Comparison of ENCODE assay signal across 13 cellular contexts in genomic region chr10:90859321-90859751, GRCh38. TPM values are rescaled to one million over a fixed set of nuclear protein-coding genes. Genes with fewer than 3 reads are reported as not detected.
A peak's percentile ranks its signal among the peaks of the same experiment; 100 is the strongest.
DNase-seq lines count a peak whose midpoint lies in the region; ATAC-seq and TF ChIP-seq lines count a peak whose summit lies in the region.
"Had no signal": no experiment of that assay in that cellular context is flagged by ENCODE, and none has a peak within 500 bp of the region (broad histone marks: within the 10 kb centered on the region; RNA-seq: fewer than 3 reads in every experiment).

No MANE protein-coding gene starts in this region.

- H3K27ac ChIP-seq in tibial nerve: no peak overlapping the region
- H3K27ac ChIP-seq: prostate gland had no signal

- H3K4me3 ChIP-seq in tibial nerve: no peak overlapping the region
- H3K4me3 ChIP-seq: prostate gland, transverse colon had no signal

- no peak for TF ChIP-seq EP300 in tibial nerve (IDR thresholded peaks at IDR 0.05)

- DNase-seq in A172 (ENCODE audit: low spot score) (peak; percentile 73), HS-5 (ENCODE audit: low read depth) (peak; percentile 89), fibroblast of the conjunctiva (ENCODE audit: low read depth) (peak; percentile 52), tibial nerve (ENCODE audit: low spot score in 2 of 2) (no peak), NCI-H2227 (lab: John Stamatoyannopoulos, UW; ENCODE audit: unreplicated experiment) (no peak)
- DNase-seq: activated CD4-positive, alpha-beta T cell treated with anti-CD3 and anti-CD28 coated beads for 4 hours; activated naive CD8-positive, alpha-beta T cell treated with anti-CD3 and anti-CD28 coated beads, Interleukin-2, amount 10 ng/mL, durations not matched to agents 7 days and 5 days; NCI-H1417 treated with DMSO at 0.1 percent for 48 hours; transverse colon had no signal

- no peak for TF ChIP-seq CTCF in tibial nerve (IDR thresholded peaks at IDR 0.05)

- H3K9me3 ChIP-seq in tibial nerve: no peaks in the 10 kb centered on the region
- H3K9me3 ChIP-seq: prostate gland, transverse colon had no signal

- H3K4me1 ChIP-seq in tibial nerve: peaks cover 0 to 22% (median 2%) of the 10 kb centered on the region in 4 donors
- H3K4me1 ChIP-seq: prostate gland had no signal

- 57 to 67% methylated on average over 5 of the region's 5 CpGs for WGBS in tibial nerve, 2 donors

- no peaks in the 10 kb centered on the region for H3K36me3 ChIP-seq in tibial nerve
- H3K36me3 ChIP-seq: prostate gland, transverse colon had no signal

- no peak for TF ChIP-seq POLR2A in tibial nerve (IDR thresholded peaks at IDR 0.05)

- ATAC-seq in SK-N-SH treated with all-trans-retinoic acid at 6 μM for 48 hours: peak; percentile 70
- ATAC-seq in HG03139 (IDR thresholded peaks at IDR 0.05; ENCODE audit: unreplicated experiment): no peak
- ATAC-seq in GM18870 (IDR thresholded peaks at IDR 0.05; ENCODE audit: unreplicated experiment): no peak

- H3K27me3 ChIP-seq in tibial nerve: peaks cover 0 to 28% of the 10 kb centered on the region in 2 donors

TF ChIP-seq in SK-N-SH treated with all-trans-retinoic acid at 6 μM for 48 hours, 23 proteins besides CTCF, POLR2A, EP300 and RAD21:
- TF ChIP-seq ZNF565 (CRISPR knock-in tag; conservative IDR thresholded peaks at IDR 0.05; ENCODE audit: low read depth): no peak
- no peak for TF ChIP-seq TCF4 (CRISPR knock-in tag; IDR thresholded peaks at IDR 0.05; ENCODE audit: borderline replicate concordance)
- TF ChIP-seq, protein P1, sequence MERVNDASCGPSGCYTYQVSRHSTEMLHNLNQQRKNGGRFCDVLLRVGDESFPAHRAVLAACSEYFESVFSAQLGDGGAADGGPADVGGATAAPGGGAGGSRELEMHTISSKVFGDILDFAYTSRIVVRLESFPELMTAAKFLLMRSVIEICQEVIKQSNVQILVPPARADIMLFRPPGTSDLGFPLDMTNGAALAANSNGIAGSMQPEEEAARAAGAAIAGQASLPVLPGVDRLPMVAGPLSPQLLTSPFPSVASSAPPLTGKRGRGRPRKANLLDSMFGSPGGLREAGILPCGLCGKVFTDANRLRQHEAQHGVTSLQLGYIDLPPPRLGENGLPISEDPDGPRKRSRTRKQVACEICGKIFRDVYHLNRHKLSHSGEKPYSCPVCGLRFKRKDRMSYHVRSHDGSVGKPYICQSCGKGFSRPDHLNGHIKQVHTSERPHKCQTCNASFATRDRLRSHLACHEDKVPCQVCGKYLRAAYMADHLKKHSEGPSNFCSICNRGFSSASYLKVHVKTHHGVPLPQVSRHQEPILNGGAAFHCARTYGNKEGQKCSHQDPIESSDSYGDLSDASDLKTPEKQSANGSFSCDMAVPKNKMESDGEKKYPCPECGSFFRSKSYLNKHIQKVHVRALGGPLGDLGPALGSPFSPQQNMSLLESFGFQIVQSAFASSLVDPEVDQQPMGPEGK (CRISPR knock-in tag; IDR thresholded peaks at IDR 0.05; ENCODE audit: borderline replicate concordance): no peak
- TF ChIP-seq RARB (CRISPR knock-in tag; IDR thresholded peaks at IDR 0.05): no peak
- no peak for TF ChIP-seq ZFP30 (CRISPR knock-in tag; IDR thresholded peaks at IDR 0.05)
- TF ChIP-seq PPARA (CRISPR knock-in tag; IDR thresholded peaks at IDR 0.05; ENCODE audit: borderline replicate concordance): no peak
- TF ChIP-seq ESRRG (CRISPR knock-in tag; IDR thresholded peaks at IDR 0.05): no peak
- TF ChIP-seq, protein P2, sequence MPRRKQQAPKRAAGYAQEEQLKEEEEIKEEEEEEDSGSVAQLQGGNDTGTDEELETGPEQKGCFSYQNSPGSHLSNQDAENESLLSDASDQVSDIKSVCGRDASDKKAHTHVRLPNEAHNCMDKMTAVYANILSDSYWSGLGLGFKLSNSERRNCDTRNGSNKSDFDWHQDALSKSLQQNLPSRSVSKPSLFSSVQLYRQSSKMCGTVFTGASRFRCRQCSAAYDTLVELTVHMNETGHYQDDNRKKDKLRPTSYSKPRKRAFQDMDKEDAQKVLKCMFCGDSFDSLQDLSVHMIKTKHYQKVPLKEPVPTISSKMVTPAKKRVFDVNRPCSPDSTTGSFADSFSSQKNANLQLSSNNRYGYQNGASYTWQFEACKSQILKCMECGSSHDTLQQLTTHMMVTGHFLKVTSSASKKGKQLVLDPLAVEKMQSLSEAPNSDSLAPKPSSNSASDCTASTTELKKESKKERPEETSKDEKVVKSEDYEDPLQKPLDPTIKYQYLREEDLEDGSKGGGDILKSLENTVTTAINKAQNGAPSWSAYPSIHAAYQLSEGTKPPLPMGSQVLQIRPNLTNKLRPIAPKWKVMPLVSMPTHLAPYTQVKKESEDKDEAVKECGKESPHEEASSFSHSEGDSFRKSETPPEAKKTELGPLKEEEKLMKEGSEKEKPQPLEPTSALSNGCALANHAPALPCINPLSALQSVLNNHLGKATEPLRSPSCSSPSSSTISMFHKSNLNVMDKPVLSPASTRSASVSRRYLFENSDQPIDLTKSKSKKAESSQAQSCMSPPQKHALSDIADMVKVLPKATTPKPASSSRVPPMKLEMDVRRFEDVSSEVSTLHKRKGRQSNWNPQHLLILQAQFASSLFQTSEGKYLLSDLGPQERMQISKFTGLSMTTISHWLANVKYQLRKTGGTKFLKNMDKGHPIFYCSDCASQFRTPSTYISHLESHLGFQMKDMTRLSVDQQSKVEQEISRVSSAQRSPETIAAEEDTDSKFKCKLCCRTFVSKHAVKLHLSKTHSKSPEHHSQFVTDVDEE (CRISPR knock-in tag; IDR thresholded peaks at IDR 0.05): no peak
- TF ChIP-seq, protein P3, sequence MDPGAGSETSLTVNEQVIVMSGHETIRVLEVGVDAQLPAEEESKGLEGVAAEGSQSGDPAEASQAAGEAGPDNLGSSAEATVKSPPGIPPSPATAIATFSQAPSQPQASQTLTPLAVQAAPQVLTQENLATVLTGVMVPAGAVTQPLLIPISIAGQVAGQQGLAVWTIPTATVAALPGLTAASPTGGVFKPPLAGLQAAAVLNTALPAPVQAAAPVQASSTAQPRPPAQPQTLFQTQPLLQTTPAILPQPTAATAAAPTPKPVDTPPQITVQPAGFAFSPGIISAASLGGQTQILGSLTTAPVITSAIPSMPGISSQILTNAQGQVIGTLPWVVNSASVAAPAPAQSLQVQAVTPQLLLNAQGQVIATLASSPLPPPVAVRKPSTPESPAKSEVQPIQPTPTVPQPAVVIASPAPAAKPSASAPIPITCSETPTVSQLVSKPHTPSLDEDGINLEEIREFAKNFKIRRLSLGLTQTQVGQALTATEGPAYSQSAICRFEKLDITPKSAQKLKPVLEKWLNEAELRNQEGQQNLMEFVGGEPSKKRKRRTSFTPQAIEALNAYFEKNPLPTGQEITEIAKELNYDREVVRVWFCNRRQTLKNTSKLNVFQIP (CRISPR knock-in tag; IDR thresholded peaks at IDR 0.05; ENCODE audit: borderline replicate concordance, low read depth): no peak
- TF ChIP-seq, protein P4, sequence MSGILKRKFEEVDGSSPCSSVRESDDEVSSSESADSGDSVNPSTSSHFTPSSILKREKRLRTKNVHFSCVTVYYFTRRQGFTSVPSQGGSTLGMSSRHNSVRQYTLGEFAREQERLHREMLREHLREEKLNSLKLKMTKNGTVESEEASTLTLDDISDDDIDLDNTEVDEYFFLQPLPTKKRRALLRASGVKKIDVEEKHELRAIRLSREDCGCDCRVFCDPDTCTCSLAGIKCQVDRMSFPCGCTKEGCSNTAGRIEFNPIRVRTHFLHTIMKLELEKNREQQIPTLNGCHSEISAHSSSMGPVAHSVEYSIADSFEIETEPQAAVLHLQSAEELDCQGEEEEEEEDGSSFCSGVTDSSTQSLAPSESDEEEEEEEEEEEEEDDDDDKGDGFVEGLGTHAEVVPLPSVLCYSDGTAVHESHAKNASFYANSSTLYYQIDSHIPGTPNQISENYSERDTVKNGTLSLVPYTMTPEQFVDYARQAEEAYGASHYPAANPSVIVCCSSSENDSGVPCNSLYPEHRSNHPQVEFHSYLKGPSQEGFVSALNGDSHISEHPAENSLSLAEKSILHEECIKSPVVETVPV (CRISPR knock-in tag; IDR thresholded peaks at IDR 0.05): no peak
- TF ChIP-seq ZNF8 (CRISPR knock-in tag; IDR thresholded peaks at IDR 0.05): no peak
- TF ChIP-seq, protein P5, sequence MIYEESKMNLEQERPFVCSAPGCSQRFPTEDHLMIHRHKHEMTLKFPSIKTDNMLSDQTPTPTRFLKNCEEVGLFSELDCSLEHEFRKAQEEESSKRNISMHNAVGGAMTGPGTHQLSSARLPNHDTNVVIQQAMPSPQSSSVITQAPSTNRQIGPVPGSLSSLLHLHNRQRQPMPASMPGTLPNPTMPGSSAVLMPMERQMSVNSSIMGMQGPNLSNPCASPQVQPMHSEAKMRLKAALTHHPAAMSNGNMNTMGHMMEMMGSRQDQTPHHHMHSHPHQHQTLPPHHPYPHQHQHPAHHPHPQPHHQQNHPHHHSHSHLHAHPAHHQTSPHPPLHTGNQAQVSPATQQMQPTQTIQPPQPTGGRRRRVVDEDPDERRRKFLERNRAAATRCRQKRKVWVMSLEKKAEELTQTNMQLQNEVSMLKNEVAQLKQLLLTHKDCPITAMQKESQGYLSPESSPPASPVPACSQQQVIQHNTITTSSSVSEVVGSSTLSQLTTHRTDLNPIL (CRISPR knock-in tag; IDR thresholded peaks at IDR 0.05; ENCODE audit: low read depth): no peak
- no peak for TF ChIP-seq GLIS3 (CRISPR knock-in tag; IDR thresholded peaks at IDR 0.05)
- no peak for TF ChIP-seq OSR1 (CRISPR knock-in tag; IDR thresholded peaks at IDR 0.05)
- no peak for TF ChIP-seq ISL1 (CRISPR knock-in tag; IDR thresholded peaks at IDR 0.05)
TF ChIP-seq in SK-N-SH treated with all-trans-retinoic acid at 6 μM for 48 hours: peak in this region for 0.

RNA-seq across cellular contexts. Expression of gene HTR7, which starts 1.5 kb away (rescaled TPM):
- total RNA-seq in A172 (2014; rRNA removed; shearing (Covaris generic)): 0.12 and 0.31 TPM in 2 replicates
- total RNA-seq in tibial nerve: 1 to 10 TPM in 1 of 4 donors, under 1 TPM in 3; 0.20 to 1.2 (median 0.43) TPM

RNA-seq across cellular contexts. Expression of gene RPP30, which starts 12.4 kb away (rescaled TPM):
- total RNA-seq in A172 (2014; rRNA removed; shearing (Covaris generic)): 114 and 150 TPM in 2 replicates
- total RNA-seq in tibial nerve: 10 to 100 TPM; 19.4 to 46.5 (median 35.2) TPM

Comparison
In these comparisons a context has a peak if more than half of its experiments do, and no peak if none do; other contexts are left out.
1. DNase-seq: peak in A172 (single experiment), HS-5 (single experiment) and fibroblast of the conjunctiva (single experiment); none in tibial nerve (0 of 2) and NCI-H2227 (single experiment).